Comparison of ENCODE assay signal across 16 cellular contexts in genomic region chr7:26191233-26191973, GRCh38. TPM values are rescaled to one million over a fixed set of nuclear protein-coding genes. Genes with fewer than 3 reads are reported as not detected.
DNase-seq lines count a peak whose midpoint lies in the region; ATAC-seq and TF ChIP-seq lines count a peak whose summit lies in the region.
"Had no signal": no experiment of that assay in that cellular context is flagged by ENCODE, and none has a peak within 500 bp of the region (broad histone marks: within the 10 kb centered on the region; RNA-seq: fewer than 3 reads in every experiment).

No MANE protein-coding gene starts in this region.

- H3K4me3 Mint-ChIP-seq in Calu3 (ENCODE audit: low read depth, unreplicated experiment) (peak overlapping the region; percentile 96), natural killer cell (peak overlapping the region; percentile 50)

- no peak overlapping the region for H2AFZ ChIP-seq in Loucy (ENCODE audit: low read length)

- peaks cover 8% of the 10 kb centered on the region for H3F3A ChIP-seq in Loucy (ENCODE audit: low read depth)

- H3K27me3 Mint-ChIP-seq in Calu3 (ENCODE audit: unreplicated experiment) (no peaks in the 10 kb centered on the region), natural killer cell (ENCODE audit: low read depth in 2 of 2) (no peaks in the 10 kb centered on the region)
- H3K27me3 Mint-ChIP-seq: naive B cell had no signal

- H3K4me2 ChIP-seq in Loucy (ENCODE audit: low read depth, low read length, poor library complexity, severe bottlenecking): peak overlapping the region; percentile 96

- no peaks in the 10 kb centered on the region for H3K9me3 Mint-ChIP-seq in Calu3 (ENCODE audit: low read depth, unreplicated experiment)
- no peaks in the 10 kb centered on the region for H3K9me3 Mint-ChIP-seq in activated naive CD4-positive, alpha-beta T cell treated with anti-CD3 and anti-CD28 coated beads, Interleukin-2, amount 50 U/mL, for 72 hours
- no peaks in the 10 kb centered on the region for H3K9me3 Mint-ChIP-seq in natural killer cell
- H3K9me3 Mint-ChIP-seq: naive B cell had no signal

- H3K27ac Mint-ChIP-seq in Calu3 (ENCODE audit: unreplicated experiment): peak overlapping the region; percentile 81
- H3K27ac Mint-ChIP-seq in activated naive CD4-positive, alpha-beta T cell treated with anti-CD3 and anti-CD28 coated beads, Interleukin-2, amount 50 U/mL, for 72 hours: peak overlapping the region; percentile 99 to 100
- peak overlapping the region; percentile 100 for H3K27ac Mint-ChIP-seq in natural killer cell

- H4K20me1 ChIP-seq in Loucy (ENCODE audit: insufficient read depth, low read length, poor library complexity, severe bottlenecking): peaks cover 100% of the 10 kb centered on the region

- peak overlapping the region; percentile 93 for H3K4me3 ChIP-seq in Loucy (ENCODE audit: low read length, poor library complexity, severe bottlenecking)
- H3K4me3 ChIP-seq: gastrocnemius medialis, thyroid gland had no signal

- no TSS peak for BruUV-seq in Calu3 (replicated peaks; lab: Mats Ljungman, UMichigan)

- no peak for ATAC-seq in activated naive CD4-positive, alpha-beta T cell treated with anti-CD3 and anti-CD28 coated beads, Interleukin-2, amount 50 U/mL, for 72 hours
- no peak for ATAC-seq in natural killer cell
- ATAC-seq in GM18502 (IDR thresholded peaks at IDR 0.05; ENCODE audit: poor library complexity, unreplicated experiment): no peak
- ATAC-seq: gastrocnemius medialis had no signal

- CTCF ChIA-PET in Calu3 (lab: Charles Lee): interaction anchor here (1.4 kb wide), 1 partner anchor 174 kb away, joined by 6 read pairs; no protein-coding TSS in a partner anchor
- CTCF ChIA-PET in GM10248 (lab: Yijun Ruan, JAX): interaction anchor here (0.8 to 3.2 kb wide), 9 partner anchors 9 to 299 kb away, joined by 3 to 11 read pairs (median 9); no protein-coding TSS in a partner anchor

- no peaks in the 10 kb centered on the region for H3K9me3 ChIP-seq in Loucy (ENCODE audit: insufficient read depth, low read depth, low read length)
- H3K9me3 ChIP-seq: gastrocnemius medialis, thyroid gland had no signal

- DNase-seq in Calu3: no peak
- no peak for DNase-seq in activated naive CD4-positive, alpha-beta T cell treated with anti-CD3 and anti-CD28 coated beads, Interleukin-2, amount 50 U/mL, for 72 hours (ENCODE audit: low spot score in 2 of 2)
- DNase-seq in natural killer cell: no peak
- no peak for DNase-seq in GM10248 (ENCODE audit: extremely low spot score)
- no peak for DNase-seq in stimulated activated naive CD4-positive, alpha-beta T cell (lab: John Stamatoyannopoulos, UW)
- DNase-seq: C1 segment of cervical spinal cord, caudate nucleus, DND-41, gastrocnemius medialis, GOT3, NCI-H1694, NCI-H446, thyroid gland had no signal

- no peak overlapping the region for H3K9ac ChIP-seq in Loucy (ENCODE audit: low read depth, low read length, poor library complexity, severe bottlenecking)

- H3K4me1 ChIP-seq in Loucy (ENCODE audit: insufficient read depth, low read length, poor library complexity, severe bottlenecking): peaks cover 46% of the 10 kb centered on the region

- H3K4me1 Mint-ChIP-seq in Calu3 (ENCODE audit: low read depth, unreplicated experiment) (peaks cover 80% of the 10 kb centered on the region), natural killer cell (peaks cover 91 to 94% of the 10 kb centered on the region in 2 donors)

- no peaks in the 10 kb centered on the region for H3K9me2 ChIP-seq in Loucy (replicated peaks; ENCODE audit: low read depth, low read length)

- peaks cover 5% of the 10 kb centered on the region for H3K27me3 ChIP-seq in Loucy (ENCODE audit: insufficient read depth, low read length, poor library complexity, severe bottlenecking)
- H3K27me3 ChIP-seq: gastrocnemius medialis, thyroid gland had no signal

- intact Hi-C loops in Calu3 (cut with micrococcal nuclease; ENCODE audit: unreplicated experiment) (no loop called here), natural killer cell (cut with micrococcal nuclease) (no loop called here)

- POLR2A ChIA-PET in GM10248 (lab: Yijun Ruan, JAX): interaction anchor here (0.7 to 2.1 kb wide), 7 partner anchors 8 to 39 kb away, joined by 3 to 11 read pairs (median 5); partner anchors contain the start of genes CBX3, HNRNPA2B1 and NFE2L3

- H3K36me3 Mint-ChIP-seq in Calu3 (ENCODE audit: insufficient read depth, unreplicated experiment) (peaks cover 100% of the 10 kb centered on the region), natural killer cell (peaks cover 53% of the 10 kb centered on the region)
- peaks cover 53 to 83% of the 10 kb centered on the region in 2 donors for H3K36me3 Mint-ChIP-seq in activated naive CD4-positive, alpha-beta T cell treated with anti-CD3 and anti-CD28 coated beads, Interleukin-2, amount 50 U/mL, for 72 hours

- peaks cover 78% of the 10 kb centered on the region for H3K79me2 ChIP-seq in Loucy (ENCODE audit: insufficient read depth, low read length)

- no peak for TF ChIP-seq CTCF in Calu3 (IDR thresholded peaks at IDR 0.05; ENCODE audit: unreplicated experiment)
- TF ChIP-seq CTCF in Loucy (conservative IDR thresholded peaks at IDR 0.05; ENCODE audit: low read length): no peak
- TF ChIP-seq CTCF in natural killer cell (IDR thresholded peaks at IDR 0.05): no peak
- no peak for TF ChIP-seq CTCF in GM10248 (IDR thresholded peaks at IDR 0.05; ENCODE audit: control extremely low read depth, extremely low read depth, low read depth, missing control alignments)

- H3K36me3 ChIP-seq in Loucy (ENCODE audit: insufficient read depth, low read length): peaks cover 81% of the 10 kb centered on the region

RNA-seq across cellular contexts. Expression of gene HNRNPA2B1, which starts 9.1 kb away (rescaled TPM):
- total RNA-seq in Calu3 (2022) (880 and 924 TPM in 2 replicates), natural killer cell (100 to 1,000 TPM; 473 to 627 (median 585) TPM)
- 100 to 1,000 TPM; 695 to 940 TPM for total RNA-seq in activated naive CD4-positive, alpha-beta T cell treated with anti-CD3 and anti-CD28 coated beads, Interleukin-2, amount 50 U/mL, for 72 hours

RNA-seq across cellular contexts. Expression of gene CBX3, which starts 10.1 kb away (rescaled TPM):
- total RNA-seq in Calu3 (2022) (390 and 417 TPM in 2 replicates), natural killer cell (100 to 1,000 TPM; 103 to 126 (median 109) TPM)
- 100 to 1,000 TPM; 212 to 271 TPM for total RNA-seq in activated naive CD4-positive, alpha-beta T cell treated with anti-CD3 and anti-CD28 coated beads, Interleukin-2, amount 50 U/mL, for 72 hours

RNA-seq across cellular contexts. Expression of gene NFE2L3, which starts 39.4 kb away (rescaled TPM):
- total RNA-seq in Calu3 (2022): 74.3 and 108 TPM in 2 replicates
- total RNA-seq in activated naive CD4-positive, alpha-beta T cell treated with anti-CD3 and anti-CD28 coated beads, Interleukin-2, amount 50 U/mL, for 72 hours: 10 to 100 TPM; 13.0 to 24.0 TPM
- 1 to 10 TPM in 1 of 3 donors, under 1 TPM in 2; 0.68 to 2.0 (median 1.00) TPM for total RNA-seq in natural killer cell

Comparison
In these comparisons a context has a peak if more than half of its experiments do, and no peak if none do; other contexts are left out.
1. RNA of gene NFE2L3, which starts 39.4 kb away (total RNA-seq): 74.3 to 108 TPM in Calu3 and 13.0 to 24.0 TPM in activated naive CD4-positive, alpha-beta T cell treated with anti-CD3 and anti-CD28 coated beads, Interleukin-2, amount 50 U/mL, for 72 hours; 0.68 to 2.0 TPM in natural killer cell; every median in the first group is over 4 times any median in the second.
2. Peak in every context shown above with its lines, with median percentiles within 50 percentile points of each other: H3K27ac Mint-ChIP-seq.